ENCODE assay signal across 8 cellular contexts in genomic region chr6:161694995-161695394, GRCh38.
DNase-seq lines count a peak whose midpoint lies in the region; ATAC-seq and TF ChIP-seq lines count a peak whose summit lies in the region.

No MANE protein-coding gene starts in this region.

- H3K27ac ChIP-seq in RWPE2 (ENCODE audit: poor library complexity, severe bottlenecking): no peak overlapping the region

- peak; percentile 43 for TF ChIP-seq CTCF in GM20000 (IDR thresholded peaks at IDR 0.05; ENCODE audit: extremely low read depth, missing control alignments)
- peak; percentile 48 for TF ChIP-seq CTCF in RWPE2 (IDR thresholded peaks at IDR 0.05; ENCODE audit: poor library complexity, severe bottlenecking)

- no peaks in the 10 kb centered on the region for H3K36me3 ChIP-seq in RWPE2 (ENCODE audit: low read depth)

- H3K4me3 ChIP-seq in RWPE2 (ENCODE audit: severe bottlenecking): no peak overlapping the region

- no peak for ATAC-seq in RWPE2 (ENCODE audit: low read depth)

- H3K9me3 ChIP-seq in RWPE2 (ENCODE audit: severe bottlenecking): no peaks in the 10 kb centered on the region

- no peaks in the 10 kb centered on the region for H3K27me3 ChIP-seq in RWPE2 (ENCODE audit: insufficient read depth, poor library complexity, severe bottlenecking)

- DNase-seq in AG20443 (ENCODE audit: low spot score) (peak; percentile 51), GM20000 (ENCODE audit: low spot score) (peak; percentile 17), RWPE2 (ENCODE audit: low spot score) (no peak), iPS-NIHi7 (ENCODE audit: extremely low spot score) (peak; percentile 64), NCI-H2081 (lab: John Stamatoyannopoulos, UW) (no peak), activated gamma-delta T cell (lab: John Stamatoyannopoulos, UW) (no peak)
- DNase-seq in activated T-cell treated with anti-CD3 and anti-CD28 coated beads, Interleukin-2, amount 50 U/mL, for 48 hours: no peak
- no peak for DNase-seq in activated CD4-positive, alpha-beta T cell treated with anti-CD3 and anti-CD28 coated beads, Interleukin-2, amount 50 U/mL, for 4 hours

- H3K4me1 ChIP-seq in RWPE2 (ENCODE audit: insufficient read depth, poor library complexity, severe bottlenecking): no peaks in the 10 kb centered on the region

Comparison
In these comparisons a context has a peak if more than half of its experiments do, and no peak if none do; other contexts are left out.
1. DNase-seq: peak in AG20443 (single experiment), GM20000 (single experiment) and iPS-NIHi7 (single experiment); none in RWPE2 (single experiment), NCI-H2081 (0 of 2), activated gamma-delta T cell (single experiment), activated T-cell treated with anti-CD3 and anti-CD28 coated beads, Interleukin-2, amount 50 U/mL, for 48 hours (0 of 2) and activated CD4-positive, alpha-beta T cell treated with anti-CD3 and anti-CD28 coated beads, Interleukin-2, amount 50 U/mL, for 4 hours (0 of 2).